In genomic region chr5:14720236-14720923, GRCh38 we compare ENCODE assay signal across 1 cellular context.
TF ChIP-seq lines count a peak whose summit lies in the region.

No MANE protein-coding gene starts in this region.

TF ChIP-seq in H1, 55 proteins besides CTCF, POLR2A, EP300 and RAD21:
- TF ChIP-seq ASH2L (IDR thresholded peaks at IDR 0.05; ENCODE audit: low read length) (no peak), TEAD4 (IDR thresholded peaks at IDR 0.05; ENCODE audit: low read depth, low read length) (no peak), RBBP5 (IDR thresholded peaks at IDR 0.05; ENCODE audit: borderline replicate concordance, low read depth, low read length) (no peak), CBX8 (IDR thresholded peaks at IDR 0.05; ENCODE audit: borderline replicate concordance, low read depth, low read length) (no peak), ZNF274 (IDR thresholded peaks at IDR 0.05; ENCODE audit: borderline replicate concordance, extremely low read depth, low read length) (no peak), SP4 (IDR thresholded peaks at IDR 0.05; ENCODE audit: low read length) (no peak), SAP30 (IDR thresholded peaks at IDR 0.05; ENCODE audit: insufficient read depth, insufficient replicate concordance, low read length) (no peak), CREB1 (IDR thresholded peaks at IDR 0.05) (no peak), NANOG (IDR thresholded peaks at IDR 0.05; ENCODE audit: insufficient read depth, low read depth, low read length, poor library complexity, severe bottlenecking) (no peak), CBX5 (IDR thresholded peaks at IDR 0.05; ENCODE audit: low read depth, low read length) (no peak), RXRA (IDR thresholded peaks at IDR 0.05; ENCODE audit: insufficient read depth, low read depth, low read length) (no peak), MAFK (IDR thresholded peaks at IDR 0.05; ENCODE audit: low read depth, low read length) (no peak), TCF12 (IDR thresholded peaks at IDR 0.05; ENCODE audit: low read depth, low read length) (no peak), CHD1 (IDR thresholded peaks at IDR 0.05; ENCODE audit: low read depth, low read length) (no peak)
